In genomic region chr15:83709246-83709645, GRCh38 we compare ENCODE assay signal across 32 cellular contexts. TPM values are rescaled to one million over a fixed set of nuclear protein-coding genes. Genes with fewer than 3 reads are reported as not detected.
A peak's percentile ranks its signal among the peaks of the same experiment; 100 is the strongest.
DNase-seq lines count a peak whose midpoint lies in the region; ATAC-seq and TF ChIP-seq lines count a peak whose summit lies in the region.
"Had no signal": no experiment of that assay in that cellular context is flagged by ENCODE, and none has a peak within 500 bp of the region (broad histone marks: within the 10 kb centered on the region; RNA-seq: fewer than 3 reads in every experiment).

No MANE protein-coding gene starts in this region.

- no peaks in the 10 kb centered on the region for H3K9me3 Mint-ChIP-seq in natural killer cell
- H3K9me3 Mint-ChIP-seq: activated T-cell treated with anti-CD3 and anti-CD28 coated beads, Interleukin-2, amount 50 U/mL, for 72 hours; mesothelial cell of epicardium had no signal

- TF ChIP-seq CTCF in choroid plexus epithelial cell (conservative IDR thresholded peaks at IDR 0.05; ENCODE audit: low read depth, low read length) (no peak), natural killer cell (IDR thresholded peaks at IDR 0.05) (no peak)

- H3K4me1 Mint-ChIP-seq in natural killer cell = no peaks in the 10 kb centered on the region
- H3K4me1 Mint-ChIP-seq: immature natural killer cell, mesothelial cell of epicardium had no signal

- H3K4me3 ChIP-seq in choroid plexus epithelial cell (ENCODE audit: low read depth, low read length) = no peak overlapping the region
- H3K4me3 ChIP-seq: adrenal gland; BLaER1 treated with 17β-estradiol and CSF1 and Interleukin-3, amounts not matched to agents 10 nM and 100 nM; colonic mucosa; gastrocnemius medialis; left ventricle myocardium inferior; transverse colon had no signal

- no peaks in the 10 kb centered on the region for H3K36me3 Mint-ChIP-seq in natural killer cell
- H3K36me3 Mint-ChIP-seq: immature natural killer cell; mesothelial cell of epicardium; naive thymus-derived CD8-positive, alpha-beta T cell had no signal

- intact Hi-C loops in natural killer cell (cut with micrococcal nuclease) = no loop called here

- no peak overlapping the region for H3K4me3 Mint-ChIP-seq in natural killer cell
- H3K4me3 Mint-ChIP-seq: activated T-cell treated with anti-CD3 and anti-CD28 coated beads, Interleukin-2, amount 50 U/mL, for 72 hours; HFFc6; immature natural killer cell; mesothelial cell of epicardium; naive thymus-derived CD8-positive, alpha-beta T cell had no signal

- ATAC-seq in GM18498 (IDR thresholded peaks at IDR 0.05; ENCODE audit: unreplicated experiment) (no peak), HG03432 (IDR thresholded peaks at IDR 0.05; ENCODE audit: unreplicated experiment) (no peak), natural killer cell (no peak)
- ATAC-seq: activated T-cell treated with anti-CD3 and anti-CD28 coated beads, Interleukin-2, amount 50 U/mL, for 72 hours; gastrocnemius medialis; naive thymus-derived CD8-positive, alpha-beta T cell had no signal

- DNase-seq in AG08396 (ENCODE audit: low spot score) = peak; percentile 64
- DNase-seq in M059J (ENCODE audit: low read depth) = peak; percentile 9
- peak; percentile 33 for DNase-seq in choroid plexus epithelial cell (ENCODE audit: low read depth)
- peak; percentile 75 for DNase-seq in myocyte (ENCODE audit: low read depth)
- DNase-seq in activated CD4-positive, alpha-beta T cell treated with anti-CD3 and anti-CD28 coated beads, Interleukin-2, amount 50 U/mL, for 1 hour = no peak
- DNase-seq in natural killer cell = no peak
- DNase-seq: activated CD4-positive, alpha-beta T cell treated with anti-CD3 and anti-CD28 coated beads, Interleukin-2, amount 50 U/mL, for 4 hours; activated CD4-positive, CD25-positive, alpha-beta regulatory T cell; activated naive CD4-positive, alpha-beta T cell; activated T-cell treated with anti-CD3 and anti-CD28 coated beads, Interleukin-2, amount 50 U/mL, for 72 hours; adrenal gland; colonic mucosa; gastrocnemius medialis; GDM1; HFFc6; hypothalamus; immature natural killer cell; left ventricle myocardium inferior; naive thymus-derived CD8-positive, alpha-beta T cell; NCI-H1092; NCI-H1930; NCI-H524; NK-92 treated with Interleukin-12 subunit alpha and Interleukin-12 subunit beta, amount 100 ng/mL, for 24 hours; occipital lobe; SIG-M5; small intestine; stimulated activated CD4-positive, alpha-beta T cell treated with anti-CD3 and anti-CD28 coated beads, Interleukin-1b, Interleukin-23, amount 100 ng/mL, for 48 hours; transverse colon had no signal

- H3K27me3 Mint-ChIP-seq in natural killer cell (ENCODE audit: low read depth in 2 of 2) = peaks cover 0 to 2% of the 10 kb centered on the region in 2 donors

- H3K27ac Mint-ChIP-seq in natural killer cell = no peak overlapping the region
- H3K27ac Mint-ChIP-seq: activated T-cell treated with anti-CD3 and anti-CD28 coated beads, Interleukin-2, amount 50 U/mL, for 72 hours; HFFc6; immature natural killer cell; mesothelial cell of epicardium; naive thymus-derived CD8-positive, alpha-beta T cell had no signal

RNA-seq across cellular contexts. Expression of gene ADAMTSL3, which starts 55.3 kb away (rescaled TPM):
- not detected in 2 replicates for total RNA-seq in M059J (2014; rRNA removed; shearing (Covaris generic))
- total RNA-seq in myocyte (0.05 TPM in 1 of 2 replicates, not detected in the other), natural killer cell (under 1 TPM; 0.14 to 0.43 (median 0.25) TPM)
- 0.37 TPM for polyA plus RNA-seq in myocyte (2012)
- total RNA-seq: HFFc6; naive thymus-derived CD8-positive, alpha-beta T cell had no signal
- polyA plus RNA-seq: immature natural killer cell; naive thymus-derived CD8-positive, alpha-beta T cell had no signal

Comparison
In these comparisons a context has a peak if more than half of its experiments do, and no peak if none do; other contexts are left out.
1. DNase-seq: peak in AG08396 (single experiment), M059J (single experiment), choroid plexus epithelial cell (single experiment) and myocyte (single experiment); none in activated CD4-positive, alpha-beta T cell treated with anti-CD3 and anti-CD28 coated beads, Interleukin-2, amount 50 U/mL, for 1 hour (single experiment) and natural killer cell (single experiment).